8 cellular contexts compared by ENCODE assay signal in the genomic region with DNA sequence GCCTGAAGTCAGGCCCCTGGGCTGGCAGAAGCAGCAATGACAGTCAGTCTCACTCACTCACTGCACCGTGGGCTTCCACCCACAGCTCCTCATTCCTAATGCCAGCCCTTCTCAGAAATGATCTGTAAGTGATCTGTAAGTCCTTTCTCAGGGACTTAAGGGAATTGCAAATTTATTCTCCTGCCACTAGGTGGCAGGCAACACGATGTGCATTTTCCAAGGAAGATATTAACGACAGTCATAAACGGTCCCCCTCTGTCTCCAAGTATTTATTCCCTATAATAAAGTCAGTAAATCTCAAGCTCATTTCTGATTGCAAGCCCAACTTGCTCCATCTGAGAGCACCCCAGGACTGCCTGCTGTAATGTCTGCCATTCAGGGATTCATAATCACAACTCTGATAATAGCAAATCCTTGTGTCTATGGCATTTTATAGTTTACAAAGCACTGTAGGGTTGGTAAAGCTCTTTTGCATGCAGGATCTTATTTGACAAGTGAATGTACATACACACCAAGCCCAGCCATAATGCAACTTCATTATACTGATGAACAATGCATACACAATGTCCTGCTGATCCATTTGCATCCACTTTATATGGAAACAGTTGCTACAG.
DNase-seq lines count a peak whose midpoint lies in the region; ATAC-seq and TF ChIP-seq lines count a peak whose summit lies in the region.

No MANE protein-coding gene starts in this region.

- TF ChIP-seq POLR2A in tibial nerve (IDR thresholded peaks at IDR 0.05), result no peak

- DNase-seq in A673 (ENCODE audit: low spot score) (peak; percentile 75), GM04503 (ENCODE audit: low read depth) (peak; percentile 8), NCI-H146 (lab: John Stamatoyannopoulos, UW) (peak; percentile 70), hippocampal formation (lab: John Stamatoyannopoulos, UW) (peak; percentile 13 to 46), tibial nerve (ENCODE audit: low spot score in 2 of 2) (no peak), KG1 (lab: John Stamatoyannopoulos, UW) (no peak)
- peak; percentile 15 for DNase-seq in activated CD4-positive, alpha-beta T cell treated with anti-CD3 and anti-CD28 coated beads, Interleukin-2, amount 10 ng/mL, durations not matched to agents 7 days and 5 days

- peak; percentile 78 for TF ChIP-seq CTCF in A673 (conservative IDR thresholded peaks at IDR 0.05; ENCODE audit: low read depth, low read length)
- TF ChIP-seq CTCF in tibial nerve (IDR thresholded peaks at IDR 0.05), result peak; percentile 16 to 62 (median 54)

- no peak overlapping the region for H3K4me3 Mint-ChIP-seq in activated CD4-positive, alpha-beta T cell treated with anti-CD3 and anti-CD28 coated beads, Interleukin-2, amount 10 ng/mL, durations not matched to agents 7 days and 5 days
- no peak overlapping the region for H3K4me3 Mint-ChIP-seq in stimulated activated memory B cell treated with anti-CD40 and anti-IgM and Interleukin-4, amounts not matched to agents 10 μg/mL and 1 μg/mL and 100 μg/mL, for 72 hours

- 0% methylated on average over 4 of the region's 4 CpGs for WGBS in tibial nerve, 2 donors

- peaks cover 2% of the 10 kb centered on the region for H3K4me1 Mint-ChIP-seq in activated CD4-positive, alpha-beta T cell treated with anti-CD3 and anti-CD28 coated beads, Interleukin-2, amount 10 ng/mL, durations not matched to agents 7 days and 5 days
- H3K4me1 Mint-ChIP-seq in stimulated activated memory B cell treated with anti-CD40 and anti-IgM and Interleukin-4, amounts not matched to agents 10 μg/mL and 1 μg/mL and 100 μg/mL, for 72 hours, result no peaks in the 10 kb centered on the region

- H3K27me3 ChIP-seq in A673 (replicated peaks; ENCODE audit: insufficient read depth, low read depth, low read length, poor library complexity) (peaks cover 53% of the 10 kb centered on the region), tibial nerve (peaks cover 0 to 7% of the 10 kb centered on the region in 2 donors)

- H3K4me1 ChIP-seq in A673 (ENCODE audit: insufficient read depth, low read length, poor library complexity, severe bottlenecking), result no peaks in the 10 kb centered on the region
- peaks cover 0 to 8% (median 4%) of the 10 kb centered on the region in 4 donors for H3K4me1 ChIP-seq in tibial nerve

- no peaks in the 10 kb centered on the region for H3K36me3 Mint-ChIP-seq in activated CD4-positive, alpha-beta T cell treated with anti-CD3 and anti-CD28 coated beads, Interleukin-2, amount 10 ng/mL, durations not matched to agents 7 days and 5 days (ENCODE audit: low read depth)
- no peaks in the 10 kb centered on the region for H3K36me3 Mint-ChIP-seq in stimulated activated memory B cell treated with anti-CD40 and anti-IgM and Interleukin-4, amounts not matched to agents 10 μg/mL and 1 μg/mL and 100 μg/mL, for 72 hours

- no peak for TF ChIP-seq EP300 in tibial nerve (IDR thresholded peaks at IDR 0.05)

- no peak overlapping the region for H3K27ac ChIP-seq in A673 (ENCODE audit: low read depth, low read length, poor library complexity, severe bottlenecking)
- H3K27ac ChIP-seq in tibial nerve, result no peak overlapping the region

- H3K27ac Mint-ChIP-seq in activated CD4-positive, alpha-beta T cell treated with anti-CD3 and anti-CD28 coated beads, Interleukin-2, amount 10 ng/mL, durations not matched to agents 7 days and 5 days, result no peak overlapping the region
- no peak overlapping the region for H3K27ac Mint-ChIP-seq in stimulated activated memory B cell treated with anti-CD40 and anti-IgM and Interleukin-4, amounts not matched to agents 10 μg/mL and 1 μg/mL and 100 μg/mL, for 72 hours

- no peak for ATAC-seq in stimulated activated memory B cell treated with anti-CD40 and anti-IgM and Interleukin-4, amounts not matched to agents 10 μg/mL and 1 μg/mL and 100 μg/mL, for 72 hours

- peaks cover 32% of the 10 kb centered on the region for H3K27me3 Mint-ChIP-seq in activated CD4-positive, alpha-beta T cell treated with anti-CD3 and anti-CD28 coated beads, Interleukin-2, amount 10 ng/mL, durations not matched to agents 7 days and 5 days
- H3K27me3 Mint-ChIP-seq in stimulated activated memory B cell treated with anti-CD40 and anti-IgM and Interleukin-4, amounts not matched to agents 10 μg/mL and 1 μg/mL and 100 μg/mL, for 72 hours, result peaks cover 27% of the 10 kb centered on the region

- no peaks in the 10 kb centered on the region for H3K9me3 ChIP-seq in A673 (ENCODE audit: low read depth, low read length, poor library complexity, severe bottlenecking)
- no peaks in the 10 kb centered on the region for H3K9me3 ChIP-seq in tibial nerve

- no TSS peak for BruUV-seq in A673 (replicated peaks; lab: Mats Ljungman, UMichigan)

- POLR2A ChIA-PET in A673 (lab: Charles Lee; ENCODE audit: low non-redundant PET), result no interaction called here
- POLR2A ChIA-PET in activated CD4-positive, alpha-beta T cell treated with anti-CD3 and anti-CD28 coated beads, Interleukin-2, amount 10 ng/mL, durations not matched to agents 7 days and 5 days (lab: Charles Lee), result no interaction called here

- intact Hi-C loops in A673 (cut with micrococcal nuclease; ENCODE audit: unreplicated experiment), result loop anchor here (2.0 to 10.0 kb wide), 5 partner anchors 128 to 492 kb away; no protein-coding TSS in a partner anchor

- H3K4me3 ChIP-seq in A673 (ENCODE audit: low read depth, low read length, poor library complexity, severe bottlenecking), result no peak overlapping the region
- no peak overlapping the region for H3K4me3 ChIP-seq in tibial nerve

- H3K9me3 Mint-ChIP-seq in activated CD4-positive, alpha-beta T cell treated with anti-CD3 and anti-CD28 coated beads, Interleukin-2, amount 10 ng/mL, durations not matched to agents 7 days and 5 days, result no peaks in the 10 kb centered on the region
- H3K9me3 Mint-ChIP-seq in stimulated activated memory B cell treated with anti-CD40 and anti-IgM and Interleukin-4, amounts not matched to agents 10 μg/mL and 1 μg/mL and 100 μg/mL, for 72 hours, result peaks cover 6% of the 10 kb centered on the region

- CTCF ChIA-PET in A673 (lab: Charles Lee), result interaction anchor here (0.6 to 1.4 kb wide), 3 partner anchors 45 to 363 kb away, joined by 3 read pairs; no protein-coding TSS in a partner anchor
- CTCF ChIA-PET in activated CD4-positive, alpha-beta T cell treated with anti-CD3 and anti-CD28 coated beads, Interleukin-2, amount 10 ng/mL, durations not matched to agents 7 days and 5 days (lab: Charles Lee), result no interaction called here

- no peaks in the 10 kb centered on the region for H3K36me3 ChIP-seq in A673 (ENCODE audit: insufficient read depth, low read length, poor library complexity, severe bottlenecking)
- no peaks in the 10 kb centered on the region for H3K36me3 ChIP-seq in tibial nerve

Comparison
In these comparisons a context has a peak if more than half of its experiments do, and no peak if none do; other contexts are left out.
1. DNase-seq: peak in A673 (single experiment), GM04503 (single experiment), NCI-H146 (single experiment), activated CD4-positive, alpha-beta T cell treated with anti-CD3 and anti-CD28 coated beads, Interleukin-2, amount 10 ng/mL, durations not matched to agents 7 days and 5 days (single experiment) and hippocampal formation (2 of 2); none in tibial nerve (0 of 2) and KG1 (single experiment).